In genomic region chr7:30349170-30349569, GRCh38 we compare ENCODE assay signal across 14 cellular contexts.
A peak's percentile ranks its signal among the peaks of the same experiment; 100 is the strongest.
DNase-seq lines count a peak whose midpoint lies in the region; ATAC-seq and TF ChIP-seq lines count a peak whose summit lies in the region.
"Had no signal": no experiment of that assay in that cellular context is flagged by ENCODE, and none has a peak within 500 bp of the region (broad histone marks: within the 10 kb centered on the region; RNA-seq: fewer than 3 reads in every experiment).

No MANE protein-coding gene starts in this region.

- H3K4me1 ChIP-seq in ACC112 (ENCODE audit: control insufficient read depth, insufficient read depth, low read length, unreplicated experiment) = peaks cover 21% of the 10 kb centered on the region
- H3K4me1 ChIP-seq in HCT116 (ENCODE audit: control insufficient read depth in 1 of 2, insufficient read depth in 2 of 2, low read length in 2 of 2) = peaks cover 20 to 24% of the 10 kb centered on the region in 2 experiments
- H3K4me1 ChIP-seq in mesendoderm (ENCODE audit: control insufficient read depth, low read depth, low read length) = no peaks in the 10 kb centered on the region
- no peaks in the 10 kb centered on the region for H3K4me1 ChIP-seq in BE2C
- peaks cover 29 to 32% of the 10 kb centered on the region in 2 donors for H3K4me1 ChIP-seq in thyroid gland

- H2AK5ac ChIP-seq in mesendoderm (ENCODE audit: low read length) = no peak overlapping the region

- WGBS in mesendoderm (ENCODE audit: extremely low coverage, insufficient coverage, low lambda C conversion rate) = no CpG with 5 or more reads among the region's 3 CpGs
- WGBS in thyroid gland, 2 donors = 49 to 72% methylated on average over 3 of the region's 3 CpGs

- H3K56ac ChIP-seq in mesendoderm (ENCODE audit: low read length) = no peak overlapping the region

- H3K4me2 ChIP-seq in HCT116 (ENCODE audit: low read length) (peak overlapping the region; percentile 69; the same call in 1 of the 2 replicates), SU-DHL-6 (ENCODE audit: low read depth, low read length, poor library complexity, severe bottlenecking) (peak overlapping the region; percentile 53), mesendoderm (ENCODE audit: low read length) (no peak overlapping the region)

- H3K9me2 ChIP-seq in HCT116 (ENCODE audit: insufficient read depth) = no peaks in the 10 kb centered on the region
- no peaks in the 10 kb centered on the region for H3K9me2 ChIP-seq in SU-DHL-6 (replicated peaks; ENCODE audit: insufficient read depth, low read length)

- intact Hi-C loops in HCT116 (cut with micrococcal nuclease) (no loop called here), thyroid gland (cut with DNase I) (no loop called here)

- no peak overlapping the region for H2BK15ac ChIP-seq in mesendoderm (replicated peaks; ENCODE audit: low read depth)

- H3K79me2 ChIP-seq in ACC112 (ENCODE audit: control insufficient read depth, insufficient read depth, low read length, unreplicated experiment) = peaks cover 18% of the 10 kb centered on the region
- H3K79me2 ChIP-seq in HCT116 (ENCODE audit: insufficient read depth, low read length) = peaks cover 20% of the 10 kb centered on the region; the same call in 1 of the 2 replicates
- peaks cover 93% of the 10 kb centered on the region for H3K79me2 ChIP-seq in SU-DHL-6 (ENCODE audit: insufficient read depth, low read length)
- no peaks in the 10 kb centered on the region for H3K79me2 ChIP-seq in mesendoderm (ENCODE audit: control insufficient read depth, insufficient read depth, low read length)

- H3K9ac ChIP-seq in HCT116 (ENCODE audit: low read length) = no peak overlapping the region
- no peak overlapping the region for H3K9ac ChIP-seq in SU-DHL-6 (ENCODE audit: low read length)
- no peak overlapping the region for H3K9ac ChIP-seq in mesendoderm (ENCODE audit: low read length)

- DNase-seq in HCT116 (ENCODE audit: low read depth, low spot score) (no peak), mesendoderm (peak; percentile 82), BE2C (no peak), thyroid gland (no peak), WTC11 (ENCODE audit: low spot score) (no peak)
- DNase-seq in stimulated activated CD4-positive, alpha-beta T cell treated with anti-CD3 and anti-CD28 coated beads, Interleukin-15, amount 100 ng/mL, for 24 hours = no peak
- DNase-seq: GDM1; NCI-H1048; stimulated activated CD4-positive, alpha-beta T cell treated with anti-CD3 and anti-CD28 coated beads, Interleukin-2, amount 100 ng/mL, for 48 hours; stimulated activated naive B cell treated with anti-CD40 and anti-IgM and Interleukin-4, amounts not matched to agents 10 μg/mL and 1 μg/mL and 100 μg/mL, for 72 hours had no signal

- no peaks in the 10 kb centered on the region for H3K27me3 ChIP-seq in ACC112 (ENCODE audit: insufficient read depth, low read length)
- H3K27me3 ChIP-seq in HCT116 (ENCODE audit: insufficient read depth, low read length) = no peaks in the 10 kb centered on the region
- no peaks in the 10 kb centered on the region for H3K27me3 ChIP-seq in SU-DHL-6 (ENCODE audit: low read length)
- no peaks in the 10 kb centered on the region for H3K27me3 ChIP-seq in mesendoderm (ENCODE audit: insufficient read depth, low read length, poor library complexity)
- H3K27me3 ChIP-seq in BE2C = no peaks in the 10 kb centered on the region
- H3K27me3 ChIP-seq in thyroid gland = no peaks in the 10 kb centered on the region
- H3K27me3 ChIP-seq: BLaER1 treated with 17β-estradiol and CSF1 and Interleukin-3, amounts not matched to agents 10 nM and 100 nM had no signal

- H3K27me3 Mint-ChIP-seq in WTC11 (ENCODE audit: low read depth) = no peaks in the 10 kb centered on the region
- H3K27me3 Mint-ChIP-seq: stimulated activated naive B cell treated with anti-CD40 and anti-IgM and Interleukin-4, amounts not matched to agents 10 μg/mL and 1 μg/mL and 100 μg/mL, for 72 hours had no signal

- no peak overlapping the region for H3K23ac ChIP-seq in mesendoderm (ENCODE audit: low read length)

- H2BK120ac ChIP-seq in mesendoderm (ENCODE audit: low read depth, low read length) = no peak overlapping the region

- no peak overlapping the region for H4K8ac ChIP-seq in mesendoderm (ENCODE audit: low read depth, low read length)

- H3K9me3 ChIP-seq in HCT116 (ENCODE audit: control insufficient read depth in 1 of 2, insufficient read depth in 1 of 2, low read depth in 1 of 2, low read length in 2 of 2) = no peaks in the 10 kb centered on the region
- no peaks in the 10 kb centered on the region for H3K9me3 ChIP-seq in SU-DHL-6 (ENCODE audit: insufficient read depth, low read length)
- H3K9me3 ChIP-seq in BE2C = no peaks in the 10 kb centered on the region
- no peaks in the 10 kb centered on the region for H3K9me3 ChIP-seq in thyroid gland

- no peaks in the 10 kb centered on the region for H3K79me1 ChIP-seq in mesendoderm (ENCODE audit: low read length)

- no peak overlapping the region for H3K4ac ChIP-seq in mesendoderm (ENCODE audit: low read depth, low read length)

- no peak for ATAC-seq in HCT116
- no peak for ATAC-seq in WTC11
- ATAC-seq: Right ventricle myocardium inferior had no signal

- H3K27ac Mint-ChIP-seq in WTC11 = no peak overlapping the region

- no peaks in the 10 kb centered on the region for H3K36me3 Mint-ChIP-seq in WTC11
- H3K36me3 Mint-ChIP-seq: stimulated activated naive B cell treated with anti-CD40 and anti-IgM and Interleukin-4, amounts not matched to agents 10 μg/mL and 1 μg/mL and 100 μg/mL, for 72 hours had no signal

- H4K20me1 ChIP-seq in HCT116 (ENCODE audit: insufficient read depth) = no peaks in the 10 kb centered on the region
- peaks cover 28% of the 10 kb centered on the region; the same call in 1 of the 2 replicates for H4K20me1 ChIP-seq in SU-DHL-6 (ENCODE audit: low read depth, low read length)

- TF ChIP-seq CTCF in HCT116 (IDR thresholded peaks at IDR 0.05 in 2 of 3, conservative IDR thresholded peaks at IDR 0.05 in 1 of 3; ENCODE audit: borderline replicate concordance in 1 of 3, insufficient read depth in 1 of 3, low read depth in 2 of 3, low read length in 2 of 3) (no peak), SU-DHL-6 (IDR thresholded peaks at IDR 0.05; ENCODE audit: insufficient read depth, low read length, poor library complexity, severe bottlenecking) (no peak), BE2C (IDR thresholded peaks at IDR 0.05; ENCODE audit: low read depth, low read length) (no peak), thyroid gland (IDR thresholded peaks at IDR 0.05) (no peak), WTC11 (IDR thresholded peaks at IDR 0.05) (no peak)

- peaks cover 46% of the 10 kb centered on the region for H3F3A ChIP-seq in SU-DHL-6 (ENCODE audit: insufficient read depth)

- no peak overlapping the region for H3K4me3 ChIP-seq in ACC112 (ENCODE audit: low read depth, low read length)
- H3K4me3 ChIP-seq in HCT116 (replicated peaks in 1 of 2; ENCODE audit: low read depth in 1 of 2, low read length in 2 of 2) = no peak overlapping the region
- no peak overlapping the region for H3K4me3 ChIP-seq in SU-DHL-6 (ENCODE audit: insufficient read depth, low read length, poor library complexity, severe bottlenecking)
- no peak overlapping the region for H3K4me3 ChIP-seq in mesendoderm (ENCODE audit: low read length)
- no peak overlapping the region for H3K4me3 ChIP-seq in BE2C (ENCODE audit: low read depth, low read length)
- no peak overlapping the region for H3K4me3 ChIP-seq in thyroid gland (replicated peaks in 1 of 3)

- no peaks in the 10 kb centered on the region for H3K9me3 Mint-ChIP-seq in WTC11

- H4K5ac ChIP-seq in mesendoderm (ENCODE audit: low read length) = no peak overlapping the region

- peaks cover 77% of the 10 kb centered on the region for H3K4me1 Mint-ChIP-seq in WTC11

- BruUV-seq in HCT116 (replicated peaks; lab: Mats Ljungman, UMichigan) = no TSS peak

- H3K27ac ChIP-seq in ACC112 (ENCODE audit: low read depth, low read length) (peak overlapping the region; percentile 84; the same call in 1 of the 2 replicates), HCT116 (ENCODE audit: low read depth, low read length) (no peak overlapping the region), SU-DHL-6 (ENCODE audit: low read depth, low read length) (no peak overlapping the region), mesendoderm (ENCODE audit: low read depth, low read length) (no peak overlapping the region), thyroid gland (no peak overlapping the region)

- H2BK5ac ChIP-seq in mesendoderm (ENCODE audit: low read length) = no peak overlapping the region

- no peak for TF ChIP-seq POLR2A in HCT116 (IDR thresholded peaks at IDR 0.05; ENCODE audit: borderline replicate concordance, extremely low read depth, insufficient read depth, insufficient read length)
- TF ChIP-seq POLR2A in thyroid gland (IDR thresholded peaks at IDR 0.05) = no peak

- POLR2A ChIA-PET in HCT116 (lab: Charles Lee) = no interaction called here
- POLR2A ChIA-PET in WTC11 (lab: Charles Lee) = no interaction called here

- H3K4me3 Mint-ChIP-seq in WTC11 = no peak overlapping the region

- H3K18ac ChIP-seq in mesendoderm (ENCODE audit: low read length) = no peak overlapping the region

- RAD21 ChIA-PET in HCT116 (lab: Charles Lee; ENCODE audit: low non-redundant PET in 1 of 2, low total read pairs in 2 of 2, uncharacterized antibody in 2 of 2, unreplicated experiment in 2 of 2) = no interaction called here

- CTCF ChIA-PET in HCT116 (lab: Charles Lee) (interaction anchor here (1.2 kb wide), 1 partner anchor 73 kb away, joined by 3 read pairs; no protein-coding TSS in a partner anchor), WTC11 (lab: Charles Lee) (interaction anchor here (1.3 to 2.7 kb wide), 2 partner anchors 73 to 185 kb away, joined by 6 to 11 read pairs; no protein-coding TSS in a partner anchor)

- TF ChIP-seq RAD21 in HCT116 (IDR thresholded peaks at IDR 0.05; ENCODE audit: low read depth) = no peak

- H2AFZ ChIP-seq in ACC112 (ENCODE audit: low read length, unreplicated experiment) (no peak overlapping the region), HCT116 (ENCODE audit: low read depth, low read length, poor library complexity, severe bottlenecking) (no peak overlapping the region), SU-DHL-6 (ENCODE audit: low read depth, low read length, severe bottlenecking) (no peak overlapping the region)

- H3K36me3 ChIP-seq in ACC112 (ENCODE audit: insufficient read depth, low read length) (no peaks in the 10 kb centered on the region), HCT116 (ENCODE audit: control insufficient read depth in 1 of 2, insufficient read depth in 2 of 2, low read length in 2 of 2) (no peaks in the 10 kb centered on the region), SU-DHL-6 (ENCODE audit: low read length) (no peaks in the 10 kb centered on the region), mesendoderm (ENCODE audit: control insufficient read depth, insufficient read depth, low read length) (no peaks in the 10 kb centered on the region), BE2C (no peaks in the 10 kb centered on the region), thyroid gland (no peaks in the 10 kb centered on the region)
- H3K36me3 ChIP-seq: BLaER1 treated with 17β-estradiol and CSF1 and Interleukin-3, amounts not matched to agents 10 nM and 100 nM had no signal

TF ChIP-seq in HCT116, 20 proteins besides CTCF, POLR2A, EP300 and RAD21 (continues in another document):
- TF ChIP-seq SRF (IDR thresholded peaks at IDR 0.05; ENCODE audit: low read depth) (no peak), ZNF274 (IDR thresholded peaks at IDR 0.05; ENCODE audit: low read depth, low read length) (no peak)

TF ChIP-seq in WTC11, 78 proteins besides CTCF, POLR2A, EP300 and RAD21 (continues in another document):
- no peak for TF ChIP-seq JAZF1 (CRISPR knock-in tag; IDR thresholded peaks at IDR 0.05)
- TF ChIP-seq SP1 (CRISPR knock-in tag; conservative IDR thresholded peaks at IDR 0.05) = no peak
